ENCODE assay signal across 23 cellular contexts in the genomic region with DNA sequence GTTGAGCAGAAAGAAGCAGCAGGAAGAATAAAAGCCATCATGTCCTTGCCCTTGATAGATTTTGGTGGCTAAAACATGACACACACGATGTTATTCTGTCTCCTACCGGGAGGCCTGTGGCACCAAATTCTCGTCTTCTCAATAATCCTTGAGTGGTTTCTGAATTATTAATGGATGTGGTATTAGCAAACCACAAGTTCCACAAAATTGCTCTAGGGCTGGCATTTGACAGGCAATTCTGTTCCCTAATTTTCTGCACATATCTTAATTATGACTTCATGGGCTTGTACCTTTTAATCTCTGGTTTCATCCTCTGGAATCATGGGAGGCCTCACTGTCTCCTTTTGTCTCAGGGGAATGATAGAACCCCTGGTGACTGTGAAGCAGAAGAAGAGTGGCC.
A peak's percentile ranks its signal among the peaks of the same experiment; 100 is the strongest.
DNase-seq lines count a peak whose midpoint lies in the region; ATAC-seq and TF ChIP-seq lines count a peak whose summit lies in the region.
"Had no signal": no experiment of that assay in that cellular context is flagged by ENCODE, and none has a peak within 500 bp of the region (broad histone marks: within the 10 kb centered on the region; RNA-seq: fewer than 3 reads in every experiment).

No MANE protein-coding gene starts in this region.

- DNase-seq in mammary epithelial cell = peak; percentile 35
- no peak for DNase-seq in breast epithelium (ENCODE audit: low spot score in 2 of 2)
- peak; percentile 48 to 72 for DNase-seq in NCI-H526 (lab: John Stamatoyannopoulos, UW)
- peak; percentile 49 for DNase-seq in astrocyte of the hippocampus (ENCODE audit: low read depth, low spot score)
- DNase-seq in stimulated activated naive B cell treated with anti-CD40 and anti-IgM and Interleukin-4, amounts not matched to agents 10 μg/mL and 1 μg/mL and 100 μg/mL, for 72 hours = no peak
- no peak for DNase-seq in activated CD4-positive, alpha-beta T cell treated with anti-CD3 and anti-CD28 coated beads for 4 hours
- DNase-seq in lower leg skin (ENCODE audit: low spot score in 2 of 2) = no peak
- DNase-seq in left lobe of liver (ENCODE audit: low spot score) = no peak
- DNase-seq: activated B cell treated with CpG ODN at 0.5 μM for 24 hours; activated CD8-positive, alpha-beta T cell treated with anti-CD3 and anti-CD28 coated beads for 36 hours; activated naive CD4-positive, alpha-beta T cell treated with Interleukin-2 at 50 U/mL for 16 hours; activated T-cell treated with anti-CD3 and anti-CD28 coated beads, Interleukin-2, amount 50 U/mL, for 1 hour; amygdala; CD4-positive, CD25-positive, alpha-beta regulatory T cell; effector CD4-positive, alpha-beta T cell; H7; mesenchymal stem cell; naive thymus-derived CD4-positive, alpha-beta T cell; NCI-H774; ovary; sigmoid colon had no signal

- no peak overlapping the region for H3K27ac Mint-ChIP-seq in stimulated activated naive B cell treated with anti-CD40 and anti-IgM and Interleukin-4, amounts not matched to agents 10 μg/mL and 1 μg/mL and 100 μg/mL, for 72 hours
- H3K27ac Mint-ChIP-seq: activated B cell treated with CpG ODN at 0.5 μM for 24 hours; activated CD8-positive, alpha-beta T cell treated with anti-CD3 and anti-CD28 coated beads for 36 hours had no signal

- H2AFZ ChIP-seq in mammary epithelial cell (ENCODE audit: low read depth, low read length) = no peak overlapping the region

- TF ChIP-seq POLR2A in breast epithelium (IDR thresholded peaks at IDR 0.05) (no peak), lower leg skin (IDR thresholded peaks at IDR 0.05) (no peak)

- H3K36me3 Mint-ChIP-seq in stimulated activated naive B cell treated with anti-CD40 and anti-IgM and Interleukin-4, amounts not matched to agents 10 μg/mL and 1 μg/mL and 100 μg/mL, for 72 hours = peaks cover 26 to 48% of the 10 kb centered on the region in 2 donors

- no peaks in the 10 kb centered on the region for H3K4me1 ChIP-seq in mammary epithelial cell (ENCODE audit: insufficient read depth, low read length)
- H3K4me1 ChIP-seq in breast epithelium = no peaks in the 10 kb centered on the region

- no peaks in the 10 kb centered on the region for H3K79me2 ChIP-seq in mammary epithelial cell (ENCODE audit: insufficient read depth, low read length)

- peaks cover 2 to 4% of the 10 kb centered on the region in 2 donors for H3K9me3 Mint-ChIP-seq in stimulated activated naive B cell treated with anti-CD40 and anti-IgM and Interleukin-4, amounts not matched to agents 10 μg/mL and 1 μg/mL and 100 μg/mL, for 72 hours
- H3K9me3 Mint-ChIP-seq: activated B cell treated with CpG ODN at 0.5 μM for 24 hours; activated CD8-positive, alpha-beta T cell treated with anti-CD3 and anti-CD28 coated beads for 36 hours; CD4-positive, CD25-positive, alpha-beta regulatory T cell; central memory CD8-positive, alpha-beta T cell had no signal

- intact Hi-C loops in mammary epithelial cell (cut with micrococcal nuclease) (no loop called here), breast epithelium (cut with DNase I; ENCODE audit: low total_unique reads) (no loop called here), lower leg skin (cut with DNase I; ENCODE audit: low total_unique reads) (no loop called here)

- in situ Hi-C loops in mammary epithelial cell (cut with MboI; ENCODE audit: low sequenced_read_pairs in 2 of 2) = no loop called here

- dilution Hi-C loops in mammary epithelial cell (cut with HindIII; ENCODE audit: low sequenced_read_pairs) = no loop called here

- WGBS in mammary epithelial cell (ENCODE audit: low coverage, missing lambda C conversion rate) = 7% methylated on average over 3 of the region's 3 CpGs
- 51 to 64% methylated on average over 3 of the region's 3 CpGs for WGBS in lower leg skin, 2 donors

- H3K4me3 ChIP-seq in mammary epithelial cell (replicated peaks in 1 of 3; ENCODE audit: insufficient read depth in 1 of 3, low read depth in 2 of 3, low read length in 3 of 3) (no peak overlapping the region), breast epithelium (no peak overlapping the region), lower leg skin (ENCODE audit: low read depth, poor library complexity, severe bottlenecking) (no peak overlapping the region)
- H3K4me3 ChIP-seq: ovary, sigmoid colon had no signal

- no peak for TF ChIP-seq CTCF in mammary epithelial cell (conservative IDR thresholded peaks at IDR 0.05 in 1 of 2, IDR thresholded peaks at IDR 0.05 in 1 of 2; ENCODE audit: extremely low read depth in 1 of 2, insufficient read depth in 1 of 2, low read depth in 1 of 2, low read length in 2 of 2)
- TF ChIP-seq CTCF in breast epithelium (IDR thresholded peaks at IDR 0.05) = no peak
- no peak for TF ChIP-seq CTCF in lower leg skin (IDR thresholded peaks at IDR 0.05)

- H3K4me3 Mint-ChIP-seq in stimulated activated naive B cell treated with anti-CD40 and anti-IgM and Interleukin-4, amounts not matched to agents 10 μg/mL and 1 μg/mL and 100 μg/mL, for 72 hours = no peak overlapping the region
- H3K4me3 Mint-ChIP-seq: activated B cell treated with CpG ODN at 0.5 μM for 24 hours; activated CD8-positive, alpha-beta T cell treated with anti-CD3 and anti-CD28 coated beads for 36 hours; CD4-positive, CD25-positive, alpha-beta regulatory T cell; central memory CD8-positive, alpha-beta T cell; naive thymus-derived CD4-positive, alpha-beta T cell had no signal

- no peak overlapping the region for H3K4me2 ChIP-seq in mammary epithelial cell (ENCODE audit: insufficient read depth, low read depth, low read length)

- H3K4me1 Mint-ChIP-seq in stimulated activated naive B cell treated with anti-CD40 and anti-IgM and Interleukin-4, amounts not matched to agents 10 μg/mL and 1 μg/mL and 100 μg/mL, for 72 hours = peaks cover 54 to 93% of the 10 kb centered on the region in 2 donors
- H3K4me1 Mint-ChIP-seq: central memory CD8-positive, alpha-beta T cell had no signal

- peak; percentile 20 to 24 for ATAC-seq in stimulated activated naive B cell treated with anti-CD40 and anti-IgM and Interleukin-4, amounts not matched to agents 10 μg/mL and 1 μg/mL and 100 μg/mL, for 72 hours (replicated peaks)
- no peak for ATAC-seq in left lobe of liver
- ATAC-seq: activated CD8-positive, alpha-beta T cell treated with anti-CD3 and anti-CD28 coated beads for 36 hours; naive thymus-derived CD4-positive, alpha-beta T cell; SK-N-SH treated with all-trans-retinoic acid at 6 μM for 48 hours had no signal

- peaks cover 3% of the 10 kb centered on the region for H4K20me1 ChIP-seq in mammary epithelial cell (ENCODE audit: insufficient read depth, low read length)

- no peaks in the 10 kb centered on the region for H3K27me3 Mint-ChIP-seq in stimulated activated naive B cell treated with anti-CD40 and anti-IgM and Interleukin-4, amounts not matched to agents 10 μg/mL and 1 μg/mL and 100 μg/mL, for 72 hours
- H3K27me3 Mint-ChIP-seq: activated B cell treated with CpG ODN at 0.5 μM for 24 hours; activated CD8-positive, alpha-beta T cell treated with anti-CD3 and anti-CD28 coated beads for 36 hours; central memory CD8-positive, alpha-beta T cell; naive thymus-derived CD4-positive, alpha-beta T cell had no signal

- H3K9me3 ChIP-seq in mammary epithelial cell (replicated peaks; ENCODE audit: insufficient read depth, low read length) = no peaks in the 10 kb centered on the region
- H3K9me3 ChIP-seq in breast epithelium = no peaks in the 10 kb centered on the region
- H3K9me3 ChIP-seq: ovary, sigmoid colon had no signal

- no TSS peak for BruUV-seq in mammary epithelial cell (replicated peaks; lab: Mats Ljungman, UMichigan)

- H3K27me3 ChIP-seq in mammary epithelial cell (ENCODE audit: insufficient read depth, low read length) (no peaks in the 10 kb centered on the region), breast epithelium (no peaks in the 10 kb centered on the region)
- H3K27me3 ChIP-seq: ovary, sigmoid colon had no signal

- H3K27ac ChIP-seq in mammary epithelial cell (ENCODE audit: insufficient read depth, low read depth, low read length) (no peak overlapping the region), breast epithelium (no peak overlapping the region)
- H3K27ac ChIP-seq: ovary, sigmoid colon had no signal

- H3K36me3 ChIP-seq in mammary epithelial cell (ENCODE audit: insufficient read depth, low read length) (no peaks in the 10 kb centered on the region), breast epithelium (no peaks in the 10 kb centered on the region)
- H3K36me3 ChIP-seq: ovary, sigmoid colon had no signal

- CTCF ChIA-PET in mammary epithelial cell (lab: Charles Lee; ENCODE audit: low non-redundant PET) = no interaction called here

- no peak overlapping the region for H3K9ac ChIP-seq in mammary epithelial cell (ENCODE audit: insufficient read depth, low read length)

Comparison
In these comparisons a context has a peak if more than half of its experiments do, and no peak if none do; other contexts are left out.
1. DNase-seq: peak in mammary epithelial cell (single experiment), NCI-H526 (2 of 2) and astrocyte of the hippocampus (single experiment); none in breast epithelium (0 of 2), stimulated activated naive B cell treated with anti-CD40 and anti-IgM and Interleukin-4, amounts not matched to agents 10 μg/mL and 1 μg/mL and 100 μg/mL, for 72 hours (single experiment), activated CD4-positive, alpha-beta T cell treated with anti-CD3 and anti-CD28 coated beads for 4 hours (0 of 2), lower leg skin (0 of 2) and left lobe of liver (single experiment).